In the genomic region with DNA sequence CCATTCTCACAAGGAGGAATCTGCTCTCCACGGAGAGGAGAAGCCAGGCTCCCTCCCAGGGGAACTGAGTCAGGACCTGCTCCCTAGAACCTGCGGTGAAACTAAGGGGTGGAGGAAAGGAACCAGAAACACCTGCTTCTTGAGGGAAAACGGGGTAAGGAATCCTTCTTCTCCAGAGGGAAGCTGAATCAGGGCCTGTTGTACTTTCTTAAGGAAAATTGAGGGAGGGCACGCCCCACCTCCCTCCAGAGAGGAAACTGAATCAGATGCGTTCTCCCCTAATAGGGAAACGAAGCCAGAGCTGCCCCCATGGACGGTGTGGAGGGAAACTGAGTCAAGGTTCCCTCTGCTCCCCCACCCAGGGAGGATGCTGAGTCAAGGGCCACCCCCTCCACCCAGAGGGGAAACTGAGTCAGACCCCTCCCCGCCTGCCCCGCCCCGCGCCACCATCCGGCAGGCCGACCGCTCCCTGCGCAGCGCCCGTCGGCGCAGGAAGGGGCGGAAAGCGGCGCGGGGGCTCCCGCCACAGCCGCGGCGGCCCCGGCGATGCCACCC, we compare ENCODE assay signal across 8 cellular contexts. TPM values are rescaled to one million over a fixed set of nuclear protein-coding genes. Genes with fewer than 3 reads are reported as not detected.
DNase-seq lines count a peak whose midpoint lies in the region; ATAC-seq and TF ChIP-seq lines count a peak whose summit lies in the region.

No MANE protein-coding gene starts in this region.

- H3K4me3 ChIP-seq in Caco-2 (ENCODE audit: low read depth, low read length) (peak overlapping the region; percentile 82), right lobe of liver (peak overlapping the region; percentile 67 to 95 (median 88)), transverse colon (peak overlapping the region; percentile 78 to 99 (median 86))

- TF ChIP-seq EP300 in transverse colon (IDR thresholded peaks at IDR 0.05; ENCODE audit: low read depth): no peak

- BruUV-seq in Caco-2 (replicated peaks; lab: Mats Ljungman, UMichigan): TSS peak; percentile 51

- no peak for TF ChIP-seq POLR2A in right lobe of liver (IDR thresholded peaks at IDR 0.05)
- no peak for TF ChIP-seq POLR2A in transverse colon (IDR thresholded peaks at IDR 0.05)

- H3K4me3 Mint-ChIP-seq in Caco-2 (ENCODE audit: unreplicated experiment): peak overlapping the region; percentile 80

- H3K27me3 Mint-ChIP-seq in Caco-2 (ENCODE audit: insufficient read depth, unreplicated experiment): no peaks in the 10 kb centered on the region

- H3K9me3 ChIP-seq in Caco-2 (no peaks in the 10 kb centered on the region), right lobe of liver (no peaks in the 10 kb centered on the region), transverse colon (no peaks in the 10 kb centered on the region)

- no peak for DNase-seq in Caco-2
- DNase-seq in right lobe of liver: no peak
- no peak for DNase-seq in transverse colon
- no peak for DNase-seq in NCI-H1930 (lab: John Stamatoyannopoulos, UW)
- no peak for DNase-seq in NCI-H774 (lab: John Stamatoyannopoulos, UW)
- DNase-seq in GM10248 (ENCODE audit: extremely low spot score): no peak

- peaks cover 35% of the 10 kb centered on the region for H3K36me3 Mint-ChIP-seq in Caco-2 (ENCODE audit: insufficient read depth, unreplicated experiment)

- no peak for TF ChIP-seq CTCF in Caco-2 (IDR thresholded peaks at IDR 0.05; ENCODE audit: insufficient read depth in 1 of 2, low read depth in 1 of 2, low read length in 1 of 2, severe bottlenecking in 1 of 2, unreplicated experiment in 1 of 2)
- TF ChIP-seq CTCF in right lobe of liver (IDR thresholded peaks at IDR 0.05): no peak
- TF ChIP-seq CTCF in transverse colon (IDR thresholded peaks at IDR 0.05): no peak
- TF ChIP-seq CTCF in GM10248 (IDR thresholded peaks at IDR 0.05; ENCODE audit: control extremely low read depth, extremely low read depth, low read depth, missing control alignments): no peak

- H3K4me1 ChIP-seq in Caco-2 (peaks cover 16% of the 10 kb centered on the region; the same call in 1 of the 2 replicates), right lobe of liver (peaks cover 0 to 25% (median 7%) of the 10 kb centered on the region in 4 donors), transverse colon (peaks cover 17 to 29% (median 25%) of the 10 kb centered on the region in 4 donors)

- H3K9me3 Mint-ChIP-seq in Caco-2 (ENCODE audit: unreplicated experiment): no peaks in the 10 kb centered on the region

- H3K4me1 Mint-ChIP-seq in Caco-2 (ENCODE audit: low read depth, unreplicated experiment): peaks cover 6% of the 10 kb centered on the region

- ATAC-seq in HG02884 (IDR thresholded peaks at IDR 0.05; ENCODE audit: unreplicated experiment): peak; percentile 10
- ATAC-seq in right lobe of liver: peak in 2 of 4 donors; percentile 2

- H3K27me3 ChIP-seq in Caco-2 (replicated peaks; ENCODE audit: control insufficient read depth, insufficient read depth, low read length): no peaks in the 10 kb centered on the region
- no peaks in the 10 kb centered on the region for H3K27me3 ChIP-seq in right lobe of liver
- no peaks in the 10 kb centered on the region for H3K27me3 ChIP-seq in transverse colon

- intact Hi-C loops in Caco-2 (cut with micrococcal nuclease; ENCODE audit: unreplicated experiment) (loop anchor here (2.0 kb wide), 2 partner anchors 38 to 48 kb away; a partner anchor contains a TSS), right lobe of liver (cut with DNase I) (no loop called here), transverse colon (cut with DNase I; ENCODE audit: low total_unique reads) (no loop called here)

- peak overlapping the region; percentile 53 for H3K27ac Mint-ChIP-seq in Caco-2 (ENCODE audit: unreplicated experiment)

- POLR2A ChIA-PET in Caco-2 (lab: Charles Lee): interaction anchor here (1.1 to 1.9 kb wide), 6 partner anchors 10 to 197 kb away, joined by 4 to 14 read pairs (median 6); a partner anchor contains a TSS
- POLR2A ChIA-PET in GM10248 (lab: Yijun Ruan, JAX): interaction anchor here (0.6 to 1.7 kb wide), 5 partner anchors 9 to 197 kb away, joined by 3 to 15 read pairs (median 3); a partner anchor contains a TSS

- H3K27ac ChIP-seq in angular gyrus (ENCODE audit: low read depth, low read length) (peak overlapping the region; percentile 97), right lobe of liver (peak overlapping the region; percentile 92 to 100 (median 95)), transverse colon (peak overlapping the region; percentile 96 to 99 (median 98))

- 0% methylated on average over 5 of the region's 29 CpGs for WGBS in right lobe of liver (ENCODE audit: insufficient coverage, low coverage, low lambda C conversion rate, missing lambda C conversion rate)
- 0% methylated on average over 5 to 29 of the region's 29 CpGs for WGBS in transverse colon (ENCODE audit: low coverage in 1 of 2), 2 donors

- CTCF ChIA-PET in Caco-2 (lab: Charles Lee) (interaction anchor here (1.9 kb wide), 1 partner anchor 197 kb away, joined by 9 read pairs; a partner anchor contains a TSS), GM10248 (lab: Yijun Ruan, JAX) (interaction anchor here (1.3 to 3.5 kb wide), 6 partner anchors 10 to 360 kb away, joined by 4 to 9 read pairs (median 5); a partner anchor contains a TSS)

- peaks cover 11% of the 10 kb centered on the region for H3K36me3 ChIP-seq in Caco-2 (ENCODE audit: control insufficient read depth, insufficient read depth, low read length)
- H3K36me3 ChIP-seq in right lobe of liver: peaks cover 5 to 39% (median 21%) of the 10 kb centered on the region in 4 donors
- peaks cover 0 to 32% (median 16%) of the 10 kb centered on the region in 4 donors for H3K36me3 ChIP-seq in transverse colon

- in situ Hi-C loops in transverse colon (cut with MboI; ENCODE audit: low pct_ligation_motif_present in 1 of 4, low pct_unique_long_range_greater_than_20kb in 1 of 4, low sequenced_read_pairs in 3 of 4): no loop called here

RNA-seq across cellular contexts. Expression of a gene that starts 0.4 kb away (rescaled TPM):
- total RNA-seq in Caco-2 (2022) (51.2 and 54.9 TPM in 2 replicates), right lobe of liver (10 to 100 TPM; 27.8 to 51.1 (median 41.9) TPM), transverse colon (10 to 100 TPM; 45.8 to 95.8 (median 58.4) TPM)

RNA-seq across cellular contexts. Expression of a gene that starts 24.4 kb away (rescaled TPM):
- 30.5 and 35.1 TPM in 2 replicates for total RNA-seq in Caco-2 (2022)
- 10 to 100 TPM; 21.1 to 34.1 (median 25.3) TPM for total RNA-seq in right lobe of liver
- 100 to 1,000 TPM in 1 of 4 donors, 10 to 100 TPM in 3; 22.4 to 174 (median 30.9) TPM for total RNA-seq in transverse colon

RNA-seq across cellular contexts. Expression of a gene that starts 46.7 kb away (rescaled TPM):
- total RNA-seq in Caco-2 (2022) (52.7 and 52.8 TPM in 2 replicates), right lobe of liver (10 to 100 TPM; 11.2 to 32.9 (median 12.4) TPM), transverse colon (10 to 100 TPM; 56.4 to 89.0 (median 62.4) TPM)

RNA-seq across cellular contexts. Expression of a gene that starts 48.3 kb away (rescaled TPM):
- total RNA-seq in Caco-2 (2022) (80.5 and 89.2 TPM in 2 replicates), right lobe of liver (10 to 100 TPM; 48.3 to 67.1 (median 60.9) TPM), transverse colon (100 to 1,000 TPM in 2 of 4 donors, 10 to 100 TPM in 2; 82.3 to 211 (median 94.8) TPM)

RNA-seq across cellular contexts. Expression of a gene that starts 49.7 kb away (rescaled TPM):
- total RNA-seq in Caco-2 (2022) (60.2 and 70.1 TPM in 2 replicates), right lobe of liver (10 to 100 TPM; 17.8 to 30.4 (median 24.0) TPM), transverse colon (100 to 1,000 TPM in 1 of 4 donors, 10 to 100 TPM in 3; 51.6 to 203 (median 74.1) TPM)
